Comparison of ENCODE assay signal across 8 cellular contexts in genomic region chr10:78029294-78030226, GRCh38. TPM values are rescaled to one million over a fixed set of nuclear protein-coding genes. Genes with fewer than 3 reads are reported as not detected.
DNase-seq lines count a peak whose midpoint lies in the region; ATAC-seq and TF ChIP-seq lines count a peak whose summit lies in the region.

Gene POLR3A, minus strand, starts transcription at chr10:78029515. Its CDS starts 108 bp downstream, at chr10:78029407.

- intact Hi-C loops in left cardiac atrium (cut with DNase I) = loop anchor here in 1 of 2 donors (2.0 kb wide), 1 partner anchor 183 kb away; no protein-coding TSS in a partner anchor

- CTCF ChIA-PET in T-cell (lab: Charles Lee) = interaction anchor here (0.6 to 0.7 kb wide), 3 partner anchors 16 to 1334 kb away, joined by 4 to 9 read pairs (median 5); no protein-coding TSS in a partner anchor

- peak within 1 kb of the TSS; percentile 90 to 96 for H3K27ac Mint-ChIP-seq in T-cell
- peak within 1 kb of the TSS; percentile 96 for H3K27ac Mint-ChIP-seq in progenitor cell of endocrine pancreas

- peak within 1 kb of the TSS; percentile 96 to 99 (median 99) for H3K4me3 Mint-ChIP-seq in T-cell
- H3K4me3 Mint-ChIP-seq in progenitor cell of endocrine pancreas (ENCODE audit: low read depth) = peak within 1 kb of the TSS; percentile 97

- H3K27me3 Mint-ChIP-seq in T-cell (no peaks in the 10 kb centered on the region), progenitor cell of endocrine pancreas (no peaks in the 10 kb centered on the region)

- DNase-seq in NCI-H1436 (lab: John Stamatoyannopoulos, UW) (peak; percentile 94), T-cell (peak; percentile 80 to 92 (median 89)), amniotic epithelial cell (ENCODE audit: low read depth) (peak; percentile 98), left cardiac atrium (peak; percentile 98), progenitor cell of endocrine pancreas (ENCODE audit: low spot score, unreplicated experiment) (peak; percentile 81), ureter (ENCODE audit: low spot score) (peak; percentile 95)

- peaks cover 20% of the 10 kb centered on the region for H3K36me3 Mint-ChIP-seq in T-cell
- peaks cover 12% of the 10 kb centered on the region for H3K36me3 Mint-ChIP-seq in progenitor cell of endocrine pancreas (ENCODE audit: insufficient read depth)

- H3K9me3 Mint-ChIP-seq in T-cell (no peaks in the 10 kb centered on the region), progenitor cell of endocrine pancreas (ENCODE audit: low read depth) (no peaks in the 10 kb centered on the region)

- peak within 1 kb of the TSS; percentile 98 for H3K4me3 ChIP-seq in GM12875 (ENCODE audit: low read depth, low read length)

- peak; percentile 54; the same call in 1 of the 2 replicates for TF ChIP-seq CTCF in GM12875 (IDR thresholded peaks at IDR 0.05; ENCODE audit: borderline replicate concordance, insufficient read depth, low read depth, low read length)
- peak; percentile 71 for TF ChIP-seq CTCF in progenitor cell of endocrine pancreas (IDR thresholded peaks at IDR 0.05; ENCODE audit: unreplicated experiment)

- H3K4me1 Mint-ChIP-seq in T-cell (peaks cover 39 to 44% (median 42%) of the 10 kb centered on the region in 3 donors), progenitor cell of endocrine pancreas (ENCODE audit: low read depth) (peaks cover 18% of the 10 kb centered on the region)

- peak; percentile 66 for ATAC-seq in HG02798 (IDR thresholded peaks at IDR 0.05; ENCODE audit: poor library complexity, unreplicated experiment)
- peak; percentile 47 to 66 (median 55) for ATAC-seq in T-cell (replicated peaks in 1 of 4)
- peak; percentile 77 to 79 for ATAC-seq in left cardiac atrium

- POLR2A ChIA-PET in T-cell (lab: Charles Lee) = interaction anchor here in 1 of 2 donors (0.5 kb wide), 1 partner anchor 16 kb away, joined by 5 read pairs; no protein-coding TSS in a partner anchor

RNA-seq across cellular contexts. Expression of gene POLR3A, which starts in this region (rescaled TPM):
- total RNA-seq in T-cell (10 to 100 TPM; 14.5 to 16.9 (median 16.5) TPM), left cardiac atrium (10 to 100 TPM in 1 of 2 donors, 1 to 10 TPM in 1; 9.7 to 10.2 TPM), progenitor cell of endocrine pancreas (26.7 and 27.5 TPM in 2 replicates), ureter (20.6 TPM)

Comparison
In these comparisons a context has a peak if more than half of its experiments do, and no peak if none do; other contexts are left out.
1. Peak in every context shown above with its lines: DNase-seq, ATAC-seq and H3K4me3 ChIP-seq.